Comparison of ENCODE assay signal across 25 cellular contexts in genomic region chr3:127999509-128000106, GRCh38. TPM values are rescaled to one million over a fixed set of nuclear protein-coding genes. Genes with fewer than 3 reads are reported as not detected.
DNase-seq lines count a peak whose midpoint lies in the region; ATAC-seq, FAIRE-seq and TF ChIP-seq lines count a peak whose summit lies in the region.
"Had no signal": no experiment of that assay in that cellular context is flagged by ENCODE, and none has a peak within 500 bp of the region (broad histone marks: within the 10 kb centered on the region; RNA-seq: fewer than 3 reads in every experiment).

No MANE protein-coding gene starts in this region.

- H3K4me1 Mint-ChIP-seq in MCF 10A (ENCODE audit: insufficient read depth, unreplicated experiment) = no peaks in the 10 kb centered on the region
- no peaks in the 10 kb centered on the region for H3K4me1 Mint-ChIP-seq in CD8-positive, alpha-beta memory T cell
- H3K4me1 Mint-ChIP-seq: CD14-positive monocyte had no signal

- H3K4me3 Mint-ChIP-seq in MCF 10A (ENCODE audit: unreplicated experiment) = no peak overlapping the region
- no peak overlapping the region for H3K4me3 Mint-ChIP-seq in CD8-positive, alpha-beta memory T cell
- H3K4me3 Mint-ChIP-seq: CD14-positive monocyte had no signal

- ATAC-seq in HepG2 = peak; percentile 45

- H3K4me3 ChIP-seq in mammary epithelial cell (replicated peaks in 1 of 3; ENCODE audit: insufficient read depth in 1 of 3, low read depth in 2 of 3, low read length in 3 of 3) (no peak overlapping the region), HepG2 (replicated peaks in 1 of 3; ENCODE audit: insufficient read depth in 1 of 3, low read depth in 2 of 3, low read length in 3 of 3) (peak overlapping the region in 2 of 3 experiments; percentile 32 to 46; a peak in 3 of 6 replicates)
- no peak overlapping the region for H3K4me3 ChIP-seq in CD8-positive, alpha-beta memory T cell (ENCODE audit: low read length)
- H3K4me3 ChIP-seq: GM23248, PC-9 had no signal

- no peaks in the 10 kb centered on the region for H3K27me3 ChIP-seq in mammary epithelial cell (ENCODE audit: insufficient read depth, low read length)
- peaks cover 0 to under 1% of the 10 kb centered on the region in 2 experiments; a peak in 1 of 5 replicates for H3K27me3 ChIP-seq in HepG2 (ENCODE audit: control insufficient read depth in 1 of 2, insufficient read depth in 2 of 2, low read length in 2 of 2)
- no peaks in the 10 kb centered on the region for H3K27me3 ChIP-seq in CD8-positive, alpha-beta memory T cell (ENCODE audit: insufficient read depth, low read length, poor library complexity, severe bottlenecking)
- H3K27me3 ChIP-seq: BE2C had no signal

- no peaks in the 10 kb centered on the region for H3K9me3 Mint-ChIP-seq in MCF 10A (ENCODE audit: unreplicated experiment)
- H3K9me3 Mint-ChIP-seq in CD8-positive, alpha-beta memory T cell = no peaks in the 10 kb centered on the region

- H4K20me1 ChIP-seq in mammary epithelial cell (ENCODE audit: insufficient read depth, low read length) = no peaks in the 10 kb centered on the region
- H4K20me1 ChIP-seq in HepG2 (ENCODE audit: insufficient read depth, low read length) = no peaks in the 10 kb centered on the region

- H3K9me3 ChIP-seq in mammary epithelial cell (replicated peaks; ENCODE audit: insufficient read depth, low read length) (no peaks in the 10 kb centered on the region), HepG2 (ENCODE audit: low read length) (no peaks in the 10 kb centered on the region)
- H3K9me3 ChIP-seq in CD8-positive, alpha-beta memory T cell (ENCODE audit: low read length) = no peaks in the 10 kb centered on the region
- H3K9me3 ChIP-seq: BE2C had no signal

- no peak for TF ChIP-seq RAD21 in HepG2 (CRISPR knock-in tag; IDR thresholded peaks at IDR 0.05)

- WGBS in mammary epithelial cell (ENCODE audit: low coverage, missing lambda C conversion rate) = 85% methylated on average over 6 of the region's 6 CpGs
- WGBS in HepG2 (ENCODE audit: low lambda C conversion rate) = 27% methylated on average over 6 of the region's 6 CpGs

- peaks cover 40% of the 10 kb centered on the region for H3K27me3 Mint-ChIP-seq in MCF 10A (ENCODE audit: insufficient read depth, unreplicated experiment)
- H3K27me3 Mint-ChIP-seq in CD8-positive, alpha-beta memory T cell = peaks cover 0 to 9% of the 10 kb centered on the region in 2 donors

- no peak overlapping the region for H3K27ac ChIP-seq in mammary epithelial cell (ENCODE audit: insufficient read depth, low read depth, low read length)
- H3K27ac ChIP-seq in HepG2 (ENCODE audit: extremely low read length, insufficient read depth, low read length) = peak overlapping the region; percentile 37
- H3K27ac ChIP-seq in CD8-positive, alpha-beta memory T cell (ENCODE audit: low read depth, low read length) = no peak overlapping the region
- H3K27ac ChIP-seq: GM23248, PC-9 had no signal

- H3K36me3 ChIP-seq in mammary epithelial cell (ENCODE audit: insufficient read depth, low read length) (no peaks in the 10 kb centered on the region), HepG2 (replicated peaks in 1 of 2; ENCODE audit: control insufficient read depth in 1 of 2, insufficient read depth in 2 of 2, low read length in 2 of 2) (no peaks in the 10 kb centered on the region)
- H3K36me3 ChIP-seq in CD8-positive, alpha-beta memory T cell (ENCODE audit: insufficient read depth, low read length) = no peaks in the 10 kb centered on the region
- H3K36me3 ChIP-seq: BE2C had no signal

- no peaks in the 10 kb centered on the region for H3K4me1 ChIP-seq in mammary epithelial cell (ENCODE audit: insufficient read depth, low read length)
- H3K4me1 ChIP-seq in HepG2 (ENCODE audit: insufficient read depth, low read length) = peaks cover 31% of the 10 kb centered on the region
- no peaks in the 10 kb centered on the region for H3K4me1 ChIP-seq in CD8-positive, alpha-beta memory T cell (ENCODE audit: insufficient read depth, low read length)
- H3K4me1 ChIP-seq: BE2C had no signal

- no peaks in the 10 kb centered on the region for H3K36me3 Mint-ChIP-seq in MCF 10A (ENCODE audit: insufficient read depth, unreplicated experiment)
- no peaks in the 10 kb centered on the region for H3K36me3 Mint-ChIP-seq in CD8-positive, alpha-beta memory T cell
- H3K36me3 Mint-ChIP-seq: CD14-positive monocyte had no signal

- CTCF ChIA-PET in MCF 10A (lab: Yijun Ruan, JAX) (interaction anchor here (1.2 kb wide), 1 partner anchor 367 kb away, joined by 3 read pairs; no protein-coding TSS in a partner anchor), mammary epithelial cell (lab: Charles Lee; ENCODE audit: low non-redundant PET) (no interaction called here), HepG2 (lab: Yijun Ruan, JAX; ENCODE audit: low intra/inter-chr PET ratio, low total read pairs) (no interaction called here)
- CTCF ChIA-PET in CD8-positive, alpha-beta memory T cell (lab: Charles Lee) = no interaction called here

- TF ChIP-seq CTCF in MCF 10A (IDR thresholded peaks at IDR 0.05; ENCODE audit: unreplicated experiment) (no peak), mammary epithelial cell (conservative IDR thresholded peaks at IDR 0.05 in 1 of 2, IDR thresholded peaks at IDR 0.05 in 1 of 2; ENCODE audit: extremely low read depth in 1 of 2, insufficient read depth in 1 of 2, low read depth in 1 of 2, low read length in 2 of 2) (no peak), HepG2 (CRISPR knock-in tag; IDR thresholded peaks at IDR 0.05) (no peak)

- TF ChIP-seq EP300 in HepG2 (IDR thresholded peaks at IDR 0.05; ENCODE audit: low read depth in 2 of 2, low read length in 2 of 2) (no peak), HepG2 (CRISPR knock-in tag; IDR thresholded peaks at IDR 0.05; ENCODE audit: borderline replicate concordance) (no peak)

- in situ Hi-C loops in mammary epithelial cell (cut with MboI; ENCODE audit: low sequenced_read_pairs in 2 of 2) (no loop called here), HepG2 (cut with HindIII; ENCODE audit: extremely low pct_ligation_motif_present, low pct_unique_long_range_greater_than_20kb) (no loop called here)

- H3K9ac ChIP-seq in mammary epithelial cell (ENCODE audit: insufficient read depth, low read length) (no peak overlapping the region), HepG2 (ENCODE audit: insufficient read depth, low read depth, low read length) (no peak overlapping the region)
- H3K9ac ChIP-seq: GM23248 had no signal

- dilution Hi-C loops in mammary epithelial cell (cut with HindIII; ENCODE audit: low sequenced_read_pairs) = loop anchor here (5.0 kb wide), 3 partner anchors 32 to 87 kb away; no protein-coding TSS in a partner anchor

- intact Hi-C loops in MCF 10A (cut with micrococcal nuclease) = no loop called here
- intact Hi-C loops in mammary epithelial cell (cut with micrococcal nuclease) = no loop called here
- intact Hi-C loops in HepG2 (cut with micrococcal nuclease; ENCODE audit: unreplicated experiment) = no loop called here

- H3K79me2 ChIP-seq in mammary epithelial cell (ENCODE audit: insufficient read depth, low read length) (no peaks in the 10 kb centered on the region), HepG2 (ENCODE audit: insufficient read depth, low read length) (no peaks in the 10 kb centered on the region)

- peak overlapping the region; percentile 42 for H3K27ac Mint-ChIP-seq in MCF 10A (ENCODE audit: low read depth, unreplicated experiment)
- no peak overlapping the region for H3K27ac Mint-ChIP-seq in CD8-positive, alpha-beta memory T cell
- H3K27ac Mint-ChIP-seq: CD14-positive monocyte had no signal

- POLR2A ChIA-PET in MCF 10A (lab: Yijun Ruan, JAX) = interaction anchor here (0.7 kb wide), 1 partner anchor 10 kb away, joined by 3 read pairs; no protein-coding TSS in a partner anchor
- POLR2A ChIA-PET in HepG2 (lab: Yijun Ruan, JAX) = no interaction called here
- POLR2A ChIA-PET in CD8-positive, alpha-beta memory T cell (lab: Charles Lee) = no interaction called here

- DNase-seq in MCF 10A (ENCODE audit: unreplicated experiment) = no peak
- DNase-seq in mammary epithelial cell = no peak
- DNase-seq in HepG2 (ENCODE audit: low spot score) = no peak
- peak; percentile 8 for DNase-seq in pons (ENCODE audit: low spot score)
- no peak for DNase-seq in SHP77 treated with DMSO at 0.1 percent for 48 hours (lab: John Stamatoyannopoulos, UW)
- DNase-seq in CD8-positive, alpha-beta memory T cell = no peak
- DNase-seq in GM12892 (ENCODE audit: insufficient read length) = no peak
- DNase-seq in HT-29 (ENCODE audit: low spot score) = no peak
- DNase-seq: 8988T, ACHN, BE2C, DMS53, GM23248, H7, KG1, MM.1S, NCI-H1694, NCI-H2029 treated with DMSO at 0.1 percent for 48 hours, NCI-H2227 treated with DMSO at 0.1 percent for 48 hours, NCI-H526 treated with DMSO at 0.1 percent for 48 hours, PC-9, RPMI8226, SHP77 had no signal

- no peak overlapping the region for H2AFZ ChIP-seq in mammary epithelial cell (ENCODE audit: low read depth, low read length)
- peak overlapping the region; percentile 83 for H2AFZ ChIP-seq in HepG2 (ENCODE audit: low read length)
- H2AFZ ChIP-seq: GM23248, PC-9 had no signal

- TF ChIP-seq POLR2A in HepG2 (IDR thresholded peaks at IDR 0.05; ENCODE audit: insufficient read depth in 1 of 2, low read depth in 2 of 2, low read length in 2 of 2) (no peak), GM12892 (IDR thresholded peaks at IDR 0.05; ENCODE audit: low read depth, low read length) (no peak)

- H3K4me2 ChIP-seq in mammary epithelial cell (ENCODE audit: insufficient read depth, low read depth, low read length) (no peak overlapping the region), HepG2 (ENCODE audit: low read depth, low read length) (peak overlapping the region; percentile 67)
- H3K4me2 ChIP-seq: PC-9 had no signal

- BruUV-seq in MCF 10A (replicated peaks; lab: Mats Ljungman, UMichigan) = no TSS peak
- BruUV-seq in mammary epithelial cell (replicated peaks; lab: Mats Ljungman, UMichigan) = no TSS peak
- no TSS peak for BruUV-seq in HepG2 (replicated peaks; lab: Mats Ljungman, UMichigan)

- FAIRE-seq in HepG2 (lab: Jason Lieb, UNC) (peak; percentile 4), GM12892 (lab: Jason Lieb, UNC) (no peak)
- FAIRE-seq: HTR-8/SVneo had no signal

RNA-seq across cellular contexts. Expression of gene SEC61A1, which starts 52.6 kb away (rescaled TPM):
- total RNA-seq in MCF 10A (2022) (418 and 519 TPM in 2 replicates), mammary epithelial cell (100 to 1,000 TPM; 291 to 353 TPM), HepG2 (2016; rRNA removed; fragmentation: Illumina TruSeq; extraction: Trizol) (128 and 203 TPM in 2 replicates)
- polyA plus RNA-seq in mammary epithelial cell (230 TPM), HepG2 (2011; rRNA removed) (170 and 173 TPM in 2 replicates)
- polyA minus RNA-seq in mammary epithelial cell = 378 TPM
- 23.2 and 24.0 TPM in 2 replicates for total RNA-seq in HepG2 (2016; cell fraction: cytosol; rRNA removed; fragmentation: Illumina TruSeq; extraction: Trizol; ENCODE audit: low read depth)
- total RNA-seq in HepG2 (2016; cell fraction: insoluble cytoplasmic fraction; rRNA removed; fragmentation: Illumina TruSeq; extraction: Trizol) = 113 and 205 TPM in 2 replicates
- 77.7 and 81.8 TPM in 2 replicates for total RNA-seq in HepG2 (2016; cell fraction: membrane; rRNA removed; fragmentation: Illumina TruSeq; extraction: Trizol)
- 217 and 248 TPM in 2 replicates for total RNA-seq in HepG2 (2016; cell fraction: nucleus; rRNA removed; fragmentation: Illumina TruSeq; extraction: Trizol)
- polyA plus RNA-seq in HepG2 (2011; cell fraction: cytosol; rRNA removed) = 169 and 191 TPM in 2 replicates
- polyA plus RNA-seq in HepG2 (2011; cell fraction: nucleus; rRNA removed) = 153 and 160 TPM in 2 replicates
- 121 and 145 TPM in 2 replicates for polyA plus RNA-seq in HepG2 (2012)
- 19.7 and 20.8 TPM in 2 replicates for polyA plus RNA-seq in HepG2 (2016; cell fraction: cytosol; fragmentation: Illumina TruSeq; extraction: Trizol; ENCODE audit: low read depth)
- polyA plus RNA-seq in HepG2 (2016; cell fraction: insoluble cytoplasmic fraction; fragmentation: Illumina TruSeq; extraction: Trizol; ENCODE audit: low read depth) = 101 and 109 TPM in 2 replicates
- polyA plus RNA-seq in HepG2 (2016; cell fraction: membrane; fragmentation: Illumina TruSeq; extraction: Trizol; ENCODE audit: low read depth) = 42.6 and 47.4 TPM in 2 replicates
- 314 and 317 TPM in 2 replicates for polyA plus RNA-seq in HepG2 (2016; cell fraction: nucleus; fragmentation: Illumina TruSeq; extraction: Trizol; ENCODE audit: insufficient read depth, low read depth)
- 520 and 651 TPM in 2 replicates for polyA minus RNA-seq in HepG2 (2011; rRNA and poly(A)+ RNA removed; ENCODE audit: low replicate concordance)
- 181 and 199 TPM in 2 replicates for polyA minus RNA-seq in HepG2 (2011; cell fraction: cytosol; rRNA and poly(A)+ RNA removed)
- polyA minus RNA-seq in HepG2 (2011; cell fraction: nucleus; rRNA and poly(A)+ RNA removed) = 116 and 132 TPM in 2 replicates
- 100 to 1,000 TPM; 200 to 208 TPM for total RNA-seq in CD8-positive, alpha-beta memory T cell
- 176 TPM for polyA plus RNA-seq in CD8-positive, alpha-beta memory T cell
- polyA plus RNA-seq in GM12892 (2012; ENCODE audit: missing spikeins) = 53.7 TPM
- total RNA-seq in HT-29 (2014; rRNA removed; shearing (Covaris generic)) = 248 and 249 TPM in 2 replicates

Comparison
In these comparisons a context has a peak if more than half of its experiments do, and no peak if none do; other contexts are left out.
1. H3K4me3 ChIP-seq: peak in HepG2 (2 of 3); none in mammary epithelial cell (0 of 3) and CD8-positive, alpha-beta memory T cell (single experiment).